In genomic region chr1:111739222-111739983, GRCh38 we compare ENCODE assay signal across 1 cellular context.
TF ChIP-seq lines count a peak whose summit lies in the region.

INKA2 (minus strand) TSS chr1:111739395; CDS start chr1:111739242, 153 bp downstream.

TF ChIP-seq in HepG2, 621 proteins besides CTCF, POLR2A, EP300 and RAD21 (continued from another document and continues in another):
- TF ChIP-seq NR0B2 (CRISPR knock-in tag; IDR thresholded peaks at IDR 0.05) (peak; percentile 86), PHF21A (CRISPR knock-in tag; IDR thresholded peaks at IDR 0.05) (peak; percentile 100), ZKSCAN8 (CRISPR knock-in tag; IDR thresholded peaks at IDR 0.05; ENCODE audit: borderline replicate concordance) (0 out of 2 replicates have a peak, but pooled peaks have one; percentile 21), ZNF839 (CRISPR knock-in tag; IDR thresholded peaks at IDR 0.05; ENCODE audit: borderline replicate concordance) (no peak), SSRP1 (CRISPR knock-in tag; IDR thresholded peaks at IDR 0.05) (no peak), REST (IDR thresholded peaks at IDR 0.05; ENCODE audit: borderline replicate concordance in 1 of 2, low read depth in 1 of 2, low read length in 2 of 2) (peak in 1 of 2 experiments; percentile 16; a peak in 1 of 4 replicates), ZMYM4 (CRISPR knock-in tag; IDR thresholded peaks at IDR 0.05) (peak; percentile 28), ZFP41 (CRISPR knock-in tag; IDR thresholded peaks at IDR 0.05; ENCODE audit: borderline replicate concordance) (peak; percentile 91; the same call in 1 of the 2 replicates), ZNF567 (CRISPR knock-in tag; IDR thresholded peaks at IDR 0.05; ENCODE audit: borderline replicate concordance) (peak; percentile 78; the same call in 1 of the 2 replicates), YEATS4 (CRISPR knock-in tag; IDR thresholded peaks at IDR 0.05; ENCODE audit: borderline replicate concordance) (peak; percentile 57; the same call in 1 of the 2 replicates), SALL1 (CRISPR knock-in tag; IDR thresholded peaks at IDR 0.05) (peak; percentile 70), XBP1 (CRISPR knock-in tag; IDR thresholded peaks at IDR 0.05) (no peak), ZBED4 (CRISPR knock-in tag; IDR thresholded peaks at IDR 0.05; ENCODE audit: borderline replicate concordance) (no peak), ZBTB1 (CRISPR knock-in tag; IDR thresholded peaks at IDR 0.05; ENCODE audit: borderline replicate concordance) (no peak), NR2F1 (CRISPR knock-in tag; IDR thresholded peaks at IDR 0.05) (no peak), ZNF777 (CRISPR knock-in tag; IDR thresholded peaks at IDR 0.05) (peak; percentile 71), CEBPG (CRISPR knock-in tag; IDR thresholded peaks at IDR 0.05) (peak; percentile 30; the same call in 1 of the 2 replicates), MBNL3 (CRISPR knock-in tag; conservative IDR thresholded peaks at IDR 0.05) (no peak), ZNF230 (CRISPR knock-in tag; IDR thresholded peaks at IDR 0.05) (peak; percentile 31), ZFP90 (CRISPR knock-in tag; IDR thresholded peaks at IDR 0.05; ENCODE audit: borderline replicate concordance) (peak; percentile 80; the same call in 1 of the 2 replicates), PRDM10 (CRISPR knock-in tag; IDR thresholded peaks at IDR 0.05; ENCODE audit: low read depth) (peak; percentile 82), ZZZ3 (CRISPR knock-in tag; IDR thresholded peaks at IDR 0.05; ENCODE audit: borderline replicate concordance) (no peak), ZNF12 (CRISPR knock-in tag; IDR thresholded peaks at IDR 0.05) (peak; percentile 52; the same call in 1 of the 2 replicates), ZNF510 (CRISPR knock-in tag; IDR thresholded peaks at IDR 0.05; ENCODE audit: low read depth) (peak; percentile 67; the same call in 1 of the 2 replicates), ARNT (IDR thresholded peaks at IDR 0.05) (no peak), ZSCAN29 (CRISPR knock-in tag; conservative IDR thresholded peaks at IDR 0.05) (no peak), ZNF639 (CRISPR knock-in tag; conservative IDR thresholded peaks at IDR 0.05) (no peak), ZNF3 (CRISPR knock-in tag; IDR thresholded peaks at IDR 0.05) (no peak), ZNF800 (CRISPR knock-in tag; IDR thresholded peaks at IDR 0.05) (peak; percentile 98), ZNF891 (CRISPR knock-in tag; IDR thresholded peaks at IDR 0.05) (0 out of 2 replicates have a peak, but pooled peaks have one; percentile 31), FOXK2 (IDR thresholded peaks at IDR 0.05) (no peak), ATM (IDR thresholded peaks at IDR 0.05; ENCODE audit: borderline replicate concordance) (no peak), CHCHD3 (CRISPR knock-in tag; IDR thresholded peaks at IDR 0.05) (no peak), KMT2B (CRISPR knock-in tag; IDR thresholded peaks at IDR 0.05) (peak; percentile 73), MAF1 (CRISPR knock-in tag; IDR thresholded peaks at IDR 0.05; ENCODE audit: borderline replicate concordance) (peak; percentile 86; the same call in 1 of the 2 replicates), CBX5 (CRISPR knock-in tag; IDR thresholded peaks at IDR 0.05; ENCODE audit: borderline replicate concordance) (peak; percentile 37; the same call in 1 of the 2 replicates), SCMH1 (CRISPR knock-in tag; IDR thresholded peaks at IDR 0.05; ENCODE audit: borderline replicate concordance) (no peak), NCOR1 (IDR thresholded peaks at IDR 0.05; ENCODE audit: borderline replicate concordance, low read length) (no peak), PATZ1 (CRISPR knock-in tag; IDR thresholded peaks at IDR 0.05) (peak; percentile 82), MBD4 (IDR thresholded peaks at IDR 0.05; ENCODE audit: borderline replicate concordance, low read length) (no peak), XRCC5 (optimal IDR thresholded peaks at IDR 0.05; ENCODE audit: low read length) (peak; percentile 8), CERS6 (CRISPR knock-in tag; IDR thresholded peaks at IDR 0.05) (no peak), RFXANK (CRISPR knock-in tag; IDR thresholded peaks at IDR 0.05) (0 out of 2 replicates have a peak, but pooled peaks have one; percentile 12), ZFP37 (CRISPR knock-in tag; IDR thresholded peaks at IDR 0.05; ENCODE audit: borderline replicate concordance) (peak; percentile 44; the same call in 1 of the 2 replicates), ZNF138 (CRISPR knock-in tag; IDR thresholded peaks at IDR 0.05; ENCODE audit: low read depth) (0 out of 2 replicates have a peak, but pooled peaks have one; percentile 61), ZNF33A (CRISPR knock-in tag; IDR thresholded peaks at IDR 0.05; ENCODE audit: borderline replicate concordance) (no peak), SALL2 (CRISPR knock-in tag; IDR thresholded peaks at IDR 0.05) (peak; percentile 77; the same call in 1 of the 2 replicates)
